Comparison of ENCODE assay signal across 20 cellular contexts in genomic region chr13:40792284-40793051, GRCh38. TPM values are rescaled to one million over a fixed set of nuclear protein-coding genes. Genes with fewer than 3 reads are reported as not detected.
DNase-seq lines count a peak whose midpoint lies in the region; ATAC-seq, FAIRE-seq and TF ChIP-seq lines count a peak whose summit lies in the region.
"Had no signal": no experiment of that assay in that cellular context is flagged by ENCODE, and none has a peak within 500 bp of the region (broad histone marks: within the 10 kb centered on the region; RNA-seq: fewer than 3 reads in every experiment).

No MANE protein-coding gene starts in this region.

- ATAC-seq in GM21529 (IDR thresholded peaks at IDR 0.05; ENCODE audit: unreplicated experiment) (peak; percentile 36), GM19328 (IDR thresholded peaks at IDR 0.05; ENCODE audit: unreplicated experiment) (no peak)
- no peak for ATAC-seq in activated CD4-positive, CD25-positive, alpha-beta regulatory T cell treated with anti-CD3 and anti-CD28 coated beads, Interleukin-2, amount 50 U/mL, for 24 hours
- ATAC-seq: A549, HCT116, left cardiac atrium had no signal

- peaks cover 46% of the 10 kb centered on the region for H3K4me1 ChIP-seq in OCI-LY7 (ENCODE audit: insufficient read depth, low read length, poor library complexity, severe bottlenecking)
- peaks cover 4% of the 10 kb centered on the region in 2 donors for H3K4me1 ChIP-seq in small intestine (ENCODE audit: control insufficient read depth in 2 of 2, insufficient read depth in 1 of 2, low read depth in 1 of 2, low read length in 1 of 2)

- no peak for FAIRE-seq in small intestine (lab: Jason Lieb, UNC)
- FAIRE-seq: A549, endometrium, G401.6 had no signal

- peak overlapping the region; percentile 92 for H3K27ac ChIP-seq in OCI-LY7 (ENCODE audit: low read depth, low read length, poor library complexity, severe bottlenecking)
- H3K27ac ChIP-seq in small intestine (ENCODE audit: low read depth in 1 of 2, low read length in 1 of 2): peak overlapping the region; percentile 42 to 59
- H3K27ac ChIP-seq: A549, ovary, tibial nerve had no signal

- CTCF ChIA-PET in OCI-LY7 (lab: Charles Lee; ENCODE audit: unreplicated experiment): no interaction called here

- no peak for TF ChIP-seq CTCF in OCI-LY7 (conservative IDR thresholded peaks at IDR 0.05; ENCODE audit: low read length)

- WGBS in small intestine, 3 donors: 71 to 85% (median 83%) methylated on average over 10 of the region's 10 CpGs

- intact Hi-C loops in OCI-LY7 (cut with micrococcal nuclease; ENCODE audit: unreplicated experiment): loop anchor here (5.0 kb wide), 3 partner anchors 200 to 710 kb away; partner anchors contain the start of gene WBP4

- H3K9me3 ChIP-seq in OCI-LY7 (ENCODE audit: low read length) (no peaks in the 10 kb centered on the region), small intestine (ENCODE audit: control insufficient read depth, low read depth) (no peaks in the 10 kb centered on the region)
- H3K9me3 ChIP-seq: A549, ovary, tibial nerve had no signal

- no peaks in the 10 kb centered on the region for H3K27me3 ChIP-seq in small intestine (ENCODE audit: control insufficient read depth in 2 of 2, insufficient read depth in 2 of 2, low read length in 2 of 2)
- H3K27me3 ChIP-seq: ovary, tibial nerve had no signal

- DNase-seq in activated CD8-positive, alpha-beta memory T cell treated with anti-CD3 and anti-CD28 coated beads for 24 hours: peak; percentile 50
- no peak for DNase-seq in activated CD8-positive, alpha-beta memory T cell treated with anti-CD3 and anti-CD28 coated beads, Interleukin-2, amount 50 U/mL, for 48 hours
- DNase-seq in OCI-LY7 (ENCODE audit: low spot score) (peak; percentile 87), small intestine (no peak), DMS153 treated with DMSO at 0.1 percent for 48 hours (lab: John Stamatoyannopoulos, UW; ENCODE audit: unreplicated experiment) (no peak)
- DNase-seq: activated CD4-positive, alpha-beta T cell treated with anti-CD3 and anti-CD28 coated beads for 48 hours; amygdala; cerebellar nuclear complex; left cardiac atrium; NCI-H1105 treated with DMSO at 0.1 percent for 48 hours; ovary; Right ventricle myocardium superior had no signal

- H3K36me3 ChIP-seq in OCI-LY7 (ENCODE audit: insufficient read depth, low read length) (peaks cover 40% of the 10 kb centered on the region), small intestine (ENCODE audit: control insufficient read depth in 2 of 2, insufficient read depth in 2 of 2, low read length in 2 of 2) (peaks cover 0 to 2% of the 10 kb centered on the region in 2 donors)
- H3K36me3 ChIP-seq: ovary had no signal

- H4K20me1 ChIP-seq in OCI-LY7 (ENCODE audit: insufficient read depth, low read length): no peaks in the 10 kb centered on the region

- no peaks in the 10 kb centered on the region for H3K9me2 ChIP-seq in OCI-LY7 (ENCODE audit: insufficient read depth, low read length)

- H2AFZ ChIP-seq in OCI-LY7 (ENCODE audit: low read length): peak overlapping the region; percentile 19; the same call in 1 of the 2 replicates

- peak overlapping the region; percentile 47 for H3K4me3 ChIP-seq in OCI-LY7 (ENCODE audit: low read depth, low read length, poor library complexity, severe bottlenecking)
- no peak overlapping the region for H3K4me3 ChIP-seq in small intestine (ENCODE audit: low read depth in 1 of 2, low read length in 2 of 2)
- H3K4me3 ChIP-seq: A549, ovary, tibial nerve had no signal

- BruUV-seq in OCI-LY7 (replicated peaks; lab: Mats Ljungman, UMichigan): no TSS peak

- POLR2A ChIA-PET in OCI-LY7 (lab: Charles Lee): interaction anchor here (1.0 to 1.6 kb wide), 2 partner anchors 22 to 148 kb away, joined by 3 to 4 read pairs; no protein-coding TSS in a partner anchor

- peak overlapping the region; percentile 58 for H3K4me2 ChIP-seq in OCI-LY7 (ENCODE audit: low read length)
- H3K4me2 ChIP-seq: A549 had no signal

- H3K79me2 ChIP-seq in OCI-LY7 (ENCODE audit: insufficient read depth, low read depth, low read length): peaks cover 37% of the 10 kb centered on the region; the same call in 1 of the 2 replicates

RNA-seq across cellular contexts. Expression of gene SLC25A15, which starts 3.1 kb away (rescaled TPM):
- total RNA-seq in OCI-LY7 (2014; rRNA removed; shearing (Covaris generic)): 61.3 and 71.0 TPM in 2 replicates
- total RNA-seq in OCI-LY7 (2022): 56.3 and 57.7 TPM in 2 replicates
- 10 to 100 TPM; 23.2 to 42.0 (median 24.0) TPM for polyA plus RNA-seq in small intestine

RNA-seq across cellular contexts. Expression of gene MRPS31, which starts 21.5 kb away (rescaled TPM):
- 27.0 and 37.3 TPM in 2 replicates for total RNA-seq in OCI-LY7 (2014; rRNA removed; shearing (Covaris generic))
- total RNA-seq in OCI-LY7 (2022): 51.6 and 60.2 TPM in 2 replicates
- polyA plus RNA-seq in small intestine: 10 to 100 TPM; 19.2 to 23.3 (median 22.5) TPM

Comparison
In these comparisons a context has a peak if more than half of its experiments do, and no peak if none do; other contexts are left out.
1. DNase-seq: peak in activated CD8-positive, alpha-beta memory T cell treated with anti-CD3 and anti-CD28 coated beads for 24 hours (single experiment) and OCI-LY7 (single experiment); none in activated CD8-positive, alpha-beta memory T cell treated with anti-CD3 and anti-CD28 coated beads, Interleukin-2, amount 50 U/mL, for 48 hours (single experiment), small intestine (single experiment) and DMS153 treated with DMSO at 0.1 percent for 48 hours (single experiment).